Comparison of ENCODE assay signal across 10 cellular contexts in the genomic region with DNA sequence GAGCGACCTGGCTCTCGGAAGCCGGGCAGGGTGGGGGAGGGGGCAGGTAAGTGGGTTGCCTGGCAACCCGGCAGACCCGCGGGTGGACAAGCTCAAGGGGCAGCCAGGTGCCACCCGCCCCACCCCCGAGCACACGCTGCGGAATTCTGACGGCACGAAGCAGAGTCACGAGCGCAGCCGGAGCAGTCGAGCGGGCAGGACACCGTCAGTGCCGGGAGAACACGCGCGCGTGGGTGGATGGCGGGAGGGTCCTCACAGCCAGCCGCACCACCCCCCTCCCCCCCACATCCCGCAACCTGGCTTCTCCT.
A peak's percentile ranks its signal among the peaks of the same experiment; 100 is the strongest.
DNase-seq lines count a peak whose midpoint lies in the region; ATAC-seq and TF ChIP-seq lines count a peak whose summit lies in the region.
"Had no signal": no experiment of that assay in that cellular context is flagged by ENCODE, and none has a peak within 500 bp of the region (broad histone marks: within the 10 kb centered on the region; RNA-seq: fewer than 3 reads in every experiment).

No MANE protein-coding gene starts in this region.

- no peaks in the 10 kb centered on the region for H3K27me3 ChIP-seq in testis

- H3K4me1 ChIP-seq in testis: peaks cover 31% of the 10 kb centered on the region

- 2% methylated on average over 25 of the region's 26 CpGs; no CpG with 5 or more reads in 1 of the 2 donors for WGBS in testis, 2 donors

- ATAC-seq in left colon: peak; percentile 18

- peak; percentile 47 for DNase-seq in NCI-H2227 (lab: John Stamatoyannopoulos, UW; ENCODE audit: unreplicated experiment)
- DNase-seq in NCI-H2227 treated with DMSO at 0.1 percent for 48 hours (lab: John Stamatoyannopoulos, UW): no peak
- peak; percentile 51 for DNase-seq in cerebellar cortex (ENCODE audit: low spot score)
- no peak for DNase-seq in left colon
- DNase-seq in testis: peak; percentile 58
- DNase-seq in NCI-H2029 (lab: John Stamatoyannopoulos, UW): no peak
- no peak for DNase-seq in NCI-H2081 treated with DMSO at 0.1 percent for 48 hours (lab: John Stamatoyannopoulos, UW)
- DNase-seq in activated gamma-delta T cell treated with Interleukin-2 at 50 U/mL for 16 hours: no peak
- DNase-seq: activated B cell treated with CpG ODN at 0.5 μM for 24 hours, NCI-H187 had no signal

- H3K4me3 ChIP-seq in testis: peak overlapping the region; percentile 50 to 63

- no peaks in the 10 kb centered on the region for H3K9me3 ChIP-seq in testis

- TF ChIP-seq CTCF in testis (IDR thresholded peaks at IDR 0.05): no peak

- TF ChIP-seq POLR2A in testis (IDR thresholded peaks at IDR 0.05): no peak

- H3K27ac ChIP-seq in testis: peak overlapping the region; percentile 92 to 94

- no peaks in the 10 kb centered on the region for H3K36me3 ChIP-seq in testis (ENCODE audit: low read depth, missing control alignments)

- intact Hi-C loops in left colon (cut with DNase I, micrococcal nuclease) (no loop called here), testis (cut with DNase I; ENCODE audit: low total_unique reads) (no loop called here)

Comparison
In these comparisons a context has a peak if more than half of its experiments do, and no peak if none do; other contexts are left out.
1. DNase-seq: peak in NCI-H2227 (single experiment), cerebellar cortex (single experiment) and testis (single experiment); none in NCI-H2227 treated with DMSO at 0.1 percent for 48 hours (single experiment), left colon (0 of 2), NCI-H2029 (single experiment), NCI-H2081 treated with DMSO at 0.1 percent for 48 hours (single experiment) and activated gamma-delta T cell treated with Interleukin-2 at 50 U/mL for 16 hours (single experiment).